15 cellular contexts compared by ENCODE assay signal in the genomic region with DNA sequence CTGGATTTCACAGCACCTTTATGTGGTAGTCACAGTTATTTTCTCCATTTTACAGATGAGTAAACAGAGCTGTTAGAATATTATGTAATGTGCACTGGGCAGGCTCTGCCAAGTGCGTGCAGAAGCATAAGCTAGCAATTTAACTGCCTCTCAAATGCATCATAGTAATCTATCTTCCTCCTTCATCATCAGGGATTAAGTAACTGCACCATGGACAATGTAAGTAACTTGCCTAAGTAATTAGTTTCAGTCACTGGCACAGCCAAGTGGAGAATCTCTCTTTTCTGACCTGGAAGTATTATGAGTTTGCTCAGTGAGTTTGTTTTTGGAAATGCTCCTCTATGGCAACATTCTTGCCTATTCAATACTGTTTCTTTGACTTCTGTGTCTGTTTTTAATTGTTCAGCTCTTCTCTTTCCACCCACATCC.
DNase-seq lines count a peak whose midpoint lies in the region; ATAC-seq and TF ChIP-seq lines count a peak whose summit lies in the region.
"Had no signal": no experiment of that assay in that cellular context is flagged by ENCODE, and none has a peak within 500 bp of the region (broad histone marks: within the 10 kb centered on the region; RNA-seq: fewer than 3 reads in every experiment).

No MANE protein-coding gene starts in this region.

- no peak overlapping the region for H2BK5ac ChIP-seq in mesendoderm (ENCODE audit: low read length)

- H3K79me1 ChIP-seq in mesendoderm (ENCODE audit: low read length): peaks cover 16% of the 10 kb centered on the region

- H4K5ac ChIP-seq in mesendoderm (ENCODE audit: low read length): no peak overlapping the region

- H3K4me3 ChIP-seq in AG04449 (ENCODE audit: low read depth, low read length) (no peak overlapping the region), mesendoderm (ENCODE audit: low read length) (no peak overlapping the region), lower lobe of right lung (no peak overlapping the region)

- POLR2A ChIA-PET in AG04449 (lab: Yijun Ruan, JAX): no interaction called here

- CTCF ChIA-PET in AG04449 (lab: Yijun Ruan, JAX): interaction anchor here (1.0 to 1.6 kb wide), 3 partner anchors 13 to 367 kb away, joined by 3 to 7 read pairs (median 3); no protein-coding TSS in a partner anchor

- peak overlapping the region; percentile 60 for H3K18ac ChIP-seq in mesendoderm (ENCODE audit: low read length)

- H4K8ac ChIP-seq in mesendoderm (ENCODE audit: low read depth, low read length): no peak overlapping the region

- H3K4ac ChIP-seq in mesendoderm (ENCODE audit: low read depth, low read length): no peak overlapping the region

- H3K27ac ChIP-seq in epithelial cell of prostate (no peak overlapping the region), mesendoderm (ENCODE audit: low read depth, low read length) (no peak overlapping the region), lower lobe of right lung (no peak overlapping the region)

- H2BK120ac ChIP-seq in mesendoderm (ENCODE audit: low read depth, low read length): no peak overlapping the region

- H2AK5ac ChIP-seq in mesendoderm (ENCODE audit: low read length): no peak overlapping the region

- WGBS in mesendoderm (ENCODE audit: extremely low coverage, insufficient coverage, low lambda C conversion rate): no CpG with 5 or more reads among the region's 1 CpG

- no peak overlapping the region for H3K23ac ChIP-seq in mesendoderm (ENCODE audit: low read length)

- no peak overlapping the region for H3K9ac ChIP-seq in mesendoderm (ENCODE audit: low read length)

- H3K4me1 ChIP-seq in mesendoderm (ENCODE audit: control insufficient read depth, low read depth, low read length) (no peaks in the 10 kb centered on the region), lower lobe of right lung (no peaks in the 10 kb centered on the region)

- TF ChIP-seq CTCF in AG04449 (IDR thresholded peaks at IDR 0.05; ENCODE audit: insufficient read depth, low read length, missing control alignments): no peak
- TF ChIP-seq CTCF in lower lobe of right lung (IDR thresholded peaks at IDR 0.05): no peak

- no peak overlapping the region for H2BK15ac ChIP-seq in mesendoderm (replicated peaks; ENCODE audit: low read depth)

- peaks cover 29% of the 10 kb centered on the region for H3K79me2 ChIP-seq in mesendoderm (ENCODE audit: control insufficient read depth, insufficient read depth, low read length)

- H3K27me3 ChIP-seq in mesendoderm (ENCODE audit: insufficient read depth, low read length, poor library complexity): no peaks in the 10 kb centered on the region
- H3K27me3 ChIP-seq in lower lobe of right lung (ENCODE audit: low read depth): no peaks in the 10 kb centered on the region

- no peak overlapping the region for H3K4me2 ChIP-seq in mesendoderm (ENCODE audit: low read length)

- no peak overlapping the region for H3K56ac ChIP-seq in mesendoderm (ENCODE audit: low read length)

- no peak for ATAC-seq in GM21423 (IDR thresholded peaks at IDR 0.05; ENCODE audit: unreplicated experiment)
- no peak for ATAC-seq in HG02678 (IDR thresholded peaks at IDR 0.05; ENCODE audit: unreplicated experiment)
- ATAC-seq in lower lobe of right lung: no peak
- ATAC-seq: effector memory CD8-positive, alpha-beta T cell; stimulated activated naive CD8-positive, alpha-beta T cell treated with anti-CD3 and anti-CD28 coated beads, Interleukin-15, amount 100 ng/mL, for 72 hours; T-helper 17 cell had no signal

- no peaks in the 10 kb centered on the region for H3K9me3 ChIP-seq in lower lobe of right lung

- no peaks in the 10 kb centered on the region for H3K36me3 ChIP-seq in mesendoderm (ENCODE audit: control insufficient read depth, insufficient read depth, low read length)
- no peaks in the 10 kb centered on the region for H3K36me3 ChIP-seq in lower lobe of right lung

- DNase-seq in AG04449 (ENCODE audit: low read depth, low spot score) (peak; percentile 45), NCI-H82 (lab: John Stamatoyannopoulos, UW) (peak; percentile 58), epithelial cell of prostate (ENCODE audit: low read depth, low spot score) (peak; percentile 8), mesendoderm (no peak), lower lobe of right lung (no peak)
- no peak for DNase-seq in stimulated activated CD4-positive, alpha-beta T cell treated with anti-CD3 and anti-CD28 coated beads, Interleukin-2, amount 100 ng/mL, for 24 hours
- DNase-seq: activated CD4-positive, alpha-beta memory T cell treated with anti-CD3 and anti-CD28 coated beads, Interleukin-2, amount 10 ng/mL, durations not matched to agents 7 days and 5 days; AML-193; effector memory CD8-positive, alpha-beta T cell; NCI-H1436; stimulated activated CD4-positive, alpha-beta T cell treated with anti-CD3 and anti-CD28 coated beads, Interleukin-1b, Interleukin-23, amount 100 ng/mL, for 48 hours; stimulated activated naive CD8-positive, alpha-beta T cell treated with anti-CD3 and anti-CD28 coated beads, Interleukin-15, amount 100 ng/mL, for 72 hours; T-helper 17 cell had no signal

- intact Hi-C loops in lower lobe of right lung (cut with DNase I): no loop called here

Comparison
In these comparisons a context has a peak if more than half of its experiments do, and no peak if none do; other contexts are left out.
1. DNase-seq: peak in AG04449 (single experiment), NCI-H82 (single experiment) and epithelial cell of prostate (single experiment); none in mesendoderm (single experiment), stimulated activated CD4-positive, alpha-beta T cell treated with anti-CD3 and anti-CD28 coated beads, Interleukin-2, amount 100 ng/mL, for 24 hours (0 of 2) and lower lobe of right lung (single experiment).